In genomic region chr18:79484661-79485621, GRCh38 we compare ENCODE assay signal across 11 cellular contexts.
A peak's percentile ranks its signal among the peaks of the same experiment; 100 is the strongest.
DNase-seq lines count a peak whose midpoint lies in the region; ATAC-seq, FAIRE-seq and TF ChIP-seq lines count a peak whose summit lies in the region.
"Had no signal": no experiment of that assay in that cellular context is flagged by ENCODE, and none has a peak within 500 bp of the region (broad histone marks: within the 10 kb centered on the region; RNA-seq: fewer than 3 reads in every experiment).

No MANE protein-coding gene starts in this region.

- no peaks in the 10 kb centered on the region for H3K4me1 Mint-ChIP-seq in T-helper 17 cell

- H3K4me3 Mint-ChIP-seq in T-helper 17 cell = no peak overlapping the region

- H4K8ac ChIP-seq in mesendoderm (ENCODE audit: low read depth, low read length) = no peak overlapping the region

- H3K23ac ChIP-seq in mesendoderm (ENCODE audit: low read length) = no peak overlapping the region

- no peaks in the 10 kb centered on the region for H3K36me3 Mint-ChIP-seq in T-helper 17 cell (ENCODE audit: low read depth)

- no peak overlapping the region for H4K5ac ChIP-seq in mesendoderm (ENCODE audit: low read length)

- H3K36me3 ChIP-seq in mesendoderm (ENCODE audit: control insufficient read depth, insufficient read depth, low read length) = no peaks in the 10 kb centered on the region

- H3K27ac Mint-ChIP-seq in T-helper 17 cell = peak overlapping the region; percentile 81

- no peak overlapping the region for H3K18ac ChIP-seq in mesendoderm (ENCODE audit: low read length)

- intact Hi-C loops in left cardiac atrium (cut with DNase I) = no loop called here

- H3K4me2 ChIP-seq in mesendoderm (ENCODE audit: low read length) = no peak overlapping the region

- no peak for ATAC-seq in T-helper 17 cell
- ATAC-seq in left cardiac atrium = peak; percentile 56 to 74
- ATAC-seq in esophagus mucosa = no peak

- H3K79me1 ChIP-seq in mesendoderm (ENCODE audit: low read length) = no peaks in the 10 kb centered on the region

- H2BK5ac ChIP-seq in mesendoderm (ENCODE audit: low read length) = no peak overlapping the region

- no peak for TF ChIP-seq POLR2A in GM12891 (IDR thresholded peaks at IDR 0.05; ENCODE audit: low read depth, low read length)

- H3K79me2 ChIP-seq in mesendoderm (ENCODE audit: control insufficient read depth, insufficient read depth, low read length) = no peaks in the 10 kb centered on the region

- DNase-seq in NCI-H146 (lab: John Stamatoyannopoulos, UW) (peak; percentile 64), NCI-H146 treated with DMSO at 0.1 percent for 48 hours (lab: John Stamatoyannopoulos, UW; ENCODE audit: unreplicated experiment) (no peak), T-helper 17 cell (no peak), left cardiac atrium (peak; percentile 60), smooth muscle cell of the brain vasculature (ENCODE audit: low read depth, low spot score) (peak; percentile 86), mesendoderm (no peak), GM12891 (ENCODE audit: insufficient read length, low spot score) (no peak)
- DNase-seq: NCI-H2171 had no signal

- H2BK120ac ChIP-seq in mesendoderm (ENCODE audit: low read depth, low read length) = no peak overlapping the region

- no peaks in the 10 kb centered on the region for H3K27me3 ChIP-seq in mesendoderm (ENCODE audit: insufficient read depth, low read length, poor library complexity)
- H3K27me3 ChIP-seq: neutrophil had no signal

- no peak overlapping the region for H3K4ac ChIP-seq in mesendoderm (ENCODE audit: low read depth, low read length)

- no peak overlapping the region for H3K9ac ChIP-seq in mesendoderm (ENCODE audit: low read length)

- no peak overlapping the region for H2AK5ac ChIP-seq in mesendoderm (ENCODE audit: low read length)

- no peak overlapping the region for H3K4me3 ChIP-seq in mesendoderm (ENCODE audit: low read length)

- no peaks in the 10 kb centered on the region for H3K4me1 ChIP-seq in mesendoderm (ENCODE audit: control insufficient read depth, low read depth, low read length)

- H3K56ac ChIP-seq in mesendoderm (ENCODE audit: low read length) = no peak overlapping the region

- H3K27ac ChIP-seq in mesendoderm (ENCODE audit: low read depth, low read length) = no peak overlapping the region
- H3K27ac ChIP-seq: neutrophil had no signal

- no peaks in the 10 kb centered on the region for H3K9me3 ChIP-seq in T-helper 17 cell (ENCODE audit: control insufficient read depth, low read length, poor library complexity, severe bottlenecking)
- H3K9me3 ChIP-seq: neutrophil had no signal

- H2BK15ac ChIP-seq in mesendoderm (replicated peaks; ENCODE audit: low read depth) = no peak overlapping the region

- no CpG with 5 or more reads among the region's 50 CpGs for WGBS in mesendoderm (ENCODE audit: extremely low coverage, insufficient coverage, low lambda C conversion rate)

- no peaks in the 10 kb centered on the region for H3K27me3 Mint-ChIP-seq in T-helper 17 cell

- no peak for FAIRE-seq in GM12891 (lab: Jason Lieb, UNC)
- FAIRE-seq: A204.1 had no signal

TF ChIP-seq in GM12891, 5 proteins besides CTCF, POLR2A, EP300 and RAD21:
- TF ChIP-seq POLR2AphosphoS5 (IDR thresholded peaks at IDR 0.05; ENCODE audit: low read depth, low read length) = no peak
- no peak for TF ChIP-seq TAF1 (IDR thresholded peaks at IDR 0.05; ENCODE audit: low read depth, low read length)
- no peak for TF ChIP-seq POU2F2 (IDR thresholded peaks at IDR 0.05; ENCODE audit: low read depth, low read length)
- no peak for TF ChIP-seq PAX5 (IDR thresholded peaks at IDR 0.05; ENCODE audit: insufficient read depth, low read length, severe bottlenecking)
- TF ChIP-seq SPI1 (IDR thresholded peaks at IDR 0.05; ENCODE audit: low read depth, low read length) = no peak

Comparison
In these comparisons a context has a peak if more than half of its experiments do, and no peak if none do; other contexts are left out.
1. DNase-seq: peak in NCI-H146 (single experiment), left cardiac atrium (single experiment) and smooth muscle cell of the brain vasculature (single experiment); none in NCI-H146 treated with DMSO at 0.1 percent for 48 hours (single experiment), T-helper 17 cell (0 of 3), mesendoderm (single experiment) and GM12891 (single experiment).
2. ATAC-seq: peak in left cardiac atrium (2 of 2); none in T-helper 17 cell (single experiment) and esophagus mucosa (single experiment).